14 cellular contexts compared by ENCODE assay signal in the genomic region with DNA sequence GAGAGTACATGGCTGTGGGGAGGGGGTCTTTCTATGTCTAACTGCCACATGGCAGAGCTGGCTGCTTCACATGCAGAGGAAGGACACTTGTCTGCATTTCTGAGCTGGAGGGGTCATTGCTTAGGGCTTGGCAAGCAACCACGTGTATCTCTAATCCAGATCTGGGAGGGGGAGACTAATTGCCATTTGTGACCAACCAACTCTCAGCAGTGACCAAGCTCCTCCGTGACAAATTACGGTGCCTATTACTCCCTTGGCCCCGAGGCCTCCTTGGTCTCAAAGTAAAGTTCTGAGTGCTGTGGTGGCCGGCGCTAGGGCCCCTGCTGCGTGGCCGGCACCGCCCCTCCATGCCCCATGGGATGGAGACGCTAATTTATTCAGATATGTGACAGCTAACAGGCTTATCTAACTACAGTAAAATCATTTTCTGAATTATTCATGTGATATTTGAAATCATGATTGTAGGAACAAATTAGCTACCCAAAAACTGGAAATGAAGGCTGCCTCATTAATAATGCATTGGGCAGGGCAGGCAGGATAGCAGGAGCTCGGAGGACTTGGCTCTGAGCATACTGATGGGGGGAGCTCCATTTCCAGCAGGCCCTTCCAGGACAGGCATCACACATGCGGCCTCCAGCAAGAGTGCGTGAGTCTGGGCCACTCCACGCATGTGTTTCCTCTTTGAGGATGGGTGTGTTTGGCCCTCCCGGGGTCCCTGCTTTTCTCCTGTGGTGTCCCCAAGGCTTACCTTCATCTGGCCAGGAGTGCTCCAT.
DNase-seq lines count a peak whose midpoint lies in the region; ATAC-seq and TF ChIP-seq lines count a peak whose summit lies in the region.
"Had no signal": no experiment of that assay in that cellular context is flagged by ENCODE, and none has a peak within 500 bp of the region (broad histone marks: within the 10 kb centered on the region; RNA-seq: fewer than 3 reads in every experiment).

No MANE protein-coding gene starts in this region.

- no peaks in the 10 kb centered on the region for H3K79me2 ChIP-seq in SK-N-SH (ENCODE audit: insufficient read depth)

- H3K36me3 ChIP-seq in SK-N-SH (replicated peaks in 1 of 2; ENCODE audit: control insufficient read depth in 1 of 2, insufficient read depth in 2 of 2, low read length in 1 of 2) (no peaks in the 10 kb centered on the region), SJCRH30 (no peaks in the 10 kb centered on the region)

- H4K20me1 ChIP-seq in SK-N-SH (ENCODE audit: insufficient read depth), result no peaks in the 10 kb centered on the region

- TF ChIP-seq EP300 in SK-N-SH (IDR thresholded peaks at IDR 0.05; ENCODE audit: borderline replicate concordance in 1 of 2, low read depth in 1 of 2, low read length in 1 of 2), result no peak

- POLR2A ChIA-PET in SK-N-SH (lab: Yijun Ruan, JAX), result interaction anchor here (0.9 to 1.0 kb wide), 2 partner anchors 19 to 24 kb away, joined by 3 read pairs; no protein-coding TSS in a partner anchor
- POLR2A ChIA-PET in activated CD4-positive, alpha-beta memory T cell treated with anti-CD3 and anti-CD28 coated beads, Interleukin-2, amount 10 ng/mL, durations not matched to agents 7 days and 5 days (lab: Charles Lee), result no interaction called here
- POLR2A ChIA-PET in CD4-positive, alpha-beta T cell (lab: Charles Lee), result no interaction called here

- ATAC-seq in SK-N-SH treated with all-trans-retinoic acid at 6 μM for 48 hours, result no peak
- ATAC-seq in CD4-positive, alpha-beta T cell (ENCODE audit: poor library complexity), result no peak
- ATAC-seq: GM23338 had no signal

- H3K27ac Mint-ChIP-seq in activated CD4-positive, alpha-beta memory T cell treated with anti-CD3 and anti-CD28 coated beads, Interleukin-2, amount 10 ng/mL, durations not matched to agents 7 days and 5 days, result no peak overlapping the region
- no peak overlapping the region for H3K27ac Mint-ChIP-seq in CD4-positive, alpha-beta T cell
- H3K27ac Mint-ChIP-seq in mesothelial cell of epicardium, result no peak overlapping the region
- H3K27ac Mint-ChIP-seq: B cell, CD14-positive monocyte, GM23338 had no signal

- TF ChIP-seq RAD21 in SK-N-SH (IDR thresholded peaks at IDR 0.05; ENCODE audit: low read length), result no peak

- H3K4me2 ChIP-seq in SK-N-SH, result no peak overlapping the region
- H3K4me2 ChIP-seq: GM23338 had no signal

- CTCF ChIA-PET in SK-N-SH (lab: Yijun Ruan, JAX), result interaction anchor here (1.0 to 1.5 kb wide), 3 partner anchors 22 to 56 kb away, joined by 3 to 4 read pairs (median 3); no protein-coding TSS in a partner anchor
- CTCF ChIA-PET in activated CD4-positive, alpha-beta memory T cell treated with anti-CD3 and anti-CD28 coated beads, Interleukin-2, amount 10 ng/mL, durations not matched to agents 7 days and 5 days (lab: Charles Lee), result no interaction called here
- CTCF ChIA-PET in CD4-positive, alpha-beta T cell (lab: Charles Lee), result no interaction called here

- no peak overlapping the region for H3K9ac ChIP-seq in SK-N-SH

- no peaks in the 10 kb centered on the region for H3F3A ChIP-seq in SK-N-SH (replicated peaks; ENCODE audit: insufficient read depth)

- no peaks in the 10 kb centered on the region for H3K4me1 Mint-ChIP-seq in activated CD4-positive, alpha-beta memory T cell treated with anti-CD3 and anti-CD28 coated beads, Interleukin-2, amount 10 ng/mL, durations not matched to agents 7 days and 5 days
- no peaks in the 10 kb centered on the region for H3K4me1 Mint-ChIP-seq in CD4-positive, alpha-beta T cell (ENCODE audit: low read depth)
- H3K4me1 Mint-ChIP-seq in mesothelial cell of epicardium, result peaks cover 30% of the 10 kb centered on the region
- H3K4me1 Mint-ChIP-seq: CD14-positive monocyte, GM23338 had no signal

- H3K9me2 ChIP-seq in SK-N-SH, result no peaks in the 10 kb centered on the region

- DNase-seq in SK-N-SH (peak; percentile 61), SJCRH30 (peak; percentile 77 to 90), erythroblast (lab: John Stamatoyannopoulos, UW) (peak; percentile 23 to 38), mesothelial cell of epicardium (ENCODE audit: low spot score in 2 of 2, unreplicated experiment in 2 of 2) (no peak)
- no peak for DNase-seq in activated CD4-positive, alpha-beta memory T cell treated with anti-CD3 and anti-CD28 coated beads, Interleukin-2, amount 10 ng/mL, durations not matched to agents 7 days and 5 days
- DNase-seq in CD4-positive, alpha-beta T cell, result no peak
- DNase-seq: DMS79, H7, IMR-90, KG1 had no signal

- no peaks in the 10 kb centered on the region for H3K27me3 ChIP-seq in SK-N-SH (ENCODE audit: insufficient read depth)
- H3K27me3 ChIP-seq in SJCRH30, result no peaks in the 10 kb centered on the region
- H3K27me3 ChIP-seq in CD4-positive, alpha-beta T cell (ENCODE audit: control insufficient read depth, insufficient read depth, low read length), result no peaks in the 10 kb centered on the region

- H3K4me1 ChIP-seq in SK-N-SH (ENCODE audit: control insufficient read depth in 1 of 2, insufficient read depth in 2 of 2, low read depth in 1 of 2, low read length in 1 of 2), result peaks cover 0 to 33% of the 10 kb centered on the region in 2 experiments; a peak in 2 of 4 replicates
- peaks cover 32% of the 10 kb centered on the region for H3K4me1 ChIP-seq in SJCRH30

- no peaks in the 10 kb centered on the region for H3K9me3 Mint-ChIP-seq in activated CD4-positive, alpha-beta memory T cell treated with anti-CD3 and anti-CD28 coated beads, Interleukin-2, amount 10 ng/mL, durations not matched to agents 7 days and 5 days
- H3K9me3 Mint-ChIP-seq in CD4-positive, alpha-beta T cell, result no peaks in the 10 kb centered on the region
- no peaks in the 10 kb centered on the region for H3K9me3 Mint-ChIP-seq in mesothelial cell of epicardium
- H3K9me3 Mint-ChIP-seq: GM23338 had no signal

- H3K9me3 ChIP-seq in SK-N-SH (no peaks in the 10 kb centered on the region), SJCRH30 (replicated peaks) (no peaks in the 10 kb centered on the region)
- H3K9me3 ChIP-seq in CD4-positive, alpha-beta T cell (ENCODE audit: control insufficient read depth, low read length), result no peaks in the 10 kb centered on the region

- H3K27me3 Mint-ChIP-seq in activated CD4-positive, alpha-beta memory T cell treated with anti-CD3 and anti-CD28 coated beads, Interleukin-2, amount 10 ng/mL, durations not matched to agents 7 days and 5 days, result peaks cover 3% of the 10 kb centered on the region
- no peaks in the 10 kb centered on the region for H3K27me3 Mint-ChIP-seq in CD4-positive, alpha-beta T cell
- peaks cover 2% of the 10 kb centered on the region for H3K27me3 Mint-ChIP-seq in mesothelial cell of epicardium (ENCODE audit: low read depth)
- H3K27me3 Mint-ChIP-seq: B cell had no signal

- TF ChIP-seq CTCF in SK-N-SH (IDR thresholded peaks at IDR 0.05) (no peak), mesothelial cell of epicardium (IDR thresholded peaks at IDR 0.05; ENCODE audit: unreplicated experiment) (no peak)
- no peak for TF ChIP-seq CTCF in CD4-positive, alpha-beta T cell (IDR thresholded peaks at IDR 0.05)

- no peak overlapping the region for H3K27ac ChIP-seq in SK-N-SH (ENCODE audit: low read depth in 2 of 2, low read length in 1 of 2)
- H3K27ac ChIP-seq in SJCRH30, result peak overlapping the region; percentile 66
- no peak overlapping the region for H3K27ac ChIP-seq in CD4-positive, alpha-beta T cell (ENCODE audit: low read depth, low read length)

- no peak overlapping the region for H3K4me3 Mint-ChIP-seq in activated CD4-positive, alpha-beta memory T cell treated with anti-CD3 and anti-CD28 coated beads, Interleukin-2, amount 10 ng/mL, durations not matched to agents 7 days and 5 days
- no peak overlapping the region for H3K4me3 Mint-ChIP-seq in CD4-positive, alpha-beta T cell
- H3K4me3 Mint-ChIP-seq in mesothelial cell of epicardium, result no peak overlapping the region
- H3K4me3 Mint-ChIP-seq: B cell, CD14-positive monocyte, GM23338 had no signal

- 60% methylated on average over 12 of the region's 15 CpGs for WGBS in SK-N-SH (ENCODE audit: low lambda C conversion rate)

- no peak for TF ChIP-seq POLR2A in erythroblast (IDR thresholded peaks at IDR 0.05; ENCODE audit: low read length)

- no peak overlapping the region for H2AFZ ChIP-seq in SK-N-SH (ENCODE audit: low read depth)
- H2AFZ ChIP-seq: GM23338 had no signal

- H3K36me3 Mint-ChIP-seq in activated CD4-positive, alpha-beta memory T cell treated with anti-CD3 and anti-CD28 coated beads, Interleukin-2, amount 10 ng/mL, durations not matched to agents 7 days and 5 days (ENCODE audit: low read depth), result no peaks in the 10 kb centered on the region
- H3K36me3 Mint-ChIP-seq in CD4-positive, alpha-beta T cell (ENCODE audit: low read depth), result no peaks in the 10 kb centered on the region
- H3K36me3 Mint-ChIP-seq in mesothelial cell of epicardium, result no peaks in the 10 kb centered on the region
- H3K36me3 Mint-ChIP-seq: CD14-positive monocyte had no signal

- intact Hi-C loops in CD4-positive, alpha-beta T cell (cut with DNase I, micrococcal nuclease), result no loop called here

- H3K4me3 ChIP-seq in SK-N-SH (ENCODE audit: low read depth in 2 of 2, low read length in 1 of 2) (no peak overlapping the region), SJCRH30 (no peak overlapping the region)
- H3K4me3 ChIP-seq: GM23338 had no signal

TF ChIP-seq in SK-N-SH, 30 proteins besides CTCF, POLR2A, EP300 and RAD21:
- TF ChIP-seq GATA2 (CRISPR knock-in tag; IDR thresholded peaks at IDR 0.05) (peak; percentile 40; the same call in 1 of the 2 replicates), NFIC (IDR thresholded peaks at IDR 0.05; ENCODE audit: borderline replicate concordance) (no peak)

TF ChIP-seq in SK-N-SH treated with all-trans-retinoic acid at 6 μM for 48 hours, 23 proteins besides CTCF, POLR2A, EP300 and RAD21:
- TF ChIP-seq BACH2 (CRISPR knock-in tag; IDR thresholded peaks at IDR 0.05; ENCODE audit: borderline replicate concordance) (no peak), ZFP3 (CRISPR knock-in tag; IDR thresholded peaks at IDR 0.05) (no peak)
- TF ChIP-seq, protein P1, sequence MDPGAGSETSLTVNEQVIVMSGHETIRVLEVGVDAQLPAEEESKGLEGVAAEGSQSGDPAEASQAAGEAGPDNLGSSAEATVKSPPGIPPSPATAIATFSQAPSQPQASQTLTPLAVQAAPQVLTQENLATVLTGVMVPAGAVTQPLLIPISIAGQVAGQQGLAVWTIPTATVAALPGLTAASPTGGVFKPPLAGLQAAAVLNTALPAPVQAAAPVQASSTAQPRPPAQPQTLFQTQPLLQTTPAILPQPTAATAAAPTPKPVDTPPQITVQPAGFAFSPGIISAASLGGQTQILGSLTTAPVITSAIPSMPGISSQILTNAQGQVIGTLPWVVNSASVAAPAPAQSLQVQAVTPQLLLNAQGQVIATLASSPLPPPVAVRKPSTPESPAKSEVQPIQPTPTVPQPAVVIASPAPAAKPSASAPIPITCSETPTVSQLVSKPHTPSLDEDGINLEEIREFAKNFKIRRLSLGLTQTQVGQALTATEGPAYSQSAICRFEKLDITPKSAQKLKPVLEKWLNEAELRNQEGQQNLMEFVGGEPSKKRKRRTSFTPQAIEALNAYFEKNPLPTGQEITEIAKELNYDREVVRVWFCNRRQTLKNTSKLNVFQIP (CRISPR knock-in tag; IDR thresholded peaks at IDR 0.05; ENCODE audit: borderline replicate concordance, low read depth), result no peak

Comparison
In these comparisons a context has a peak if more than half of its experiments do, and no peak if none do; other contexts are left out.
1. DNase-seq: peak in SK-N-SH (single experiment), SJCRH30 (2 of 2) and erythroblast (2 of 2); none in activated CD4-positive, alpha-beta memory T cell treated with anti-CD3 and anti-CD28 coated beads, Interleukin-2, amount 10 ng/mL, durations not matched to agents 7 days and 5 days (single experiment), CD4-positive, alpha-beta T cell (0 of 10) and mesothelial cell of epicardium (0 of 2).